Comparison of ENCODE assay signal across 21 cellular contexts in genomic region chr3:151998744-151999143, GRCh38.
"Had no signal": no experiment of that assay in that cellular context is flagged by ENCODE, and none has a peak within 500 bp of the region (broad histone marks: within the 10 kb centered on the region; RNA-seq: fewer than 3 reads in every experiment).

No MANE protein-coding gene starts in this region.

- DNase-seq: islet precursor cell; left ventricle myocardium inferior; naive B cell; natural killer cell; nephron progenitor cell; occipital lobe; ovary; right cardiac atrium; stimulated activated CD4-positive, alpha-beta T cell treated with anti-CD3 and anti-CD28 coated beads, Interleukin-12 subunit alpha, Interleukin-12 subunit beta, amount 100 ng/mL, for 4 hours; stimulated activated CD4-positive, alpha-beta T cell treated with anti-CD3 and anti-CD28 coated beads, Interleukin-15, amount 100 ng/mL, for 24 hours; stimulated activated CD4-positive, alpha-beta T cell treated with anti-CD3 and anti-CD28 coated beads, Interleukin-2, amount 100 ng/mL, for 24 hours; stimulated activated CD4-positive, alpha-beta T cell treated with anti-CD3 and anti-CD28 coated beads, Interleukin-4, amount 100 ng/mL, for 1 hour; stimulated activated naive CD4-positive, alpha-beta T cell; tibial artery; trophoblast cell; upper lobe of right lung had no signal

- H3K4me3 ChIP-seq: left ventricle myocardium inferior, lung, neural progenitor cell, ovary, skin epidermis, suprapubic skin, thoracic aorta, tibial artery, upper lobe of right lung had no signal
